Comparison of ENCODE assay signal across 32 cellular contexts in the genomic region with DNA sequence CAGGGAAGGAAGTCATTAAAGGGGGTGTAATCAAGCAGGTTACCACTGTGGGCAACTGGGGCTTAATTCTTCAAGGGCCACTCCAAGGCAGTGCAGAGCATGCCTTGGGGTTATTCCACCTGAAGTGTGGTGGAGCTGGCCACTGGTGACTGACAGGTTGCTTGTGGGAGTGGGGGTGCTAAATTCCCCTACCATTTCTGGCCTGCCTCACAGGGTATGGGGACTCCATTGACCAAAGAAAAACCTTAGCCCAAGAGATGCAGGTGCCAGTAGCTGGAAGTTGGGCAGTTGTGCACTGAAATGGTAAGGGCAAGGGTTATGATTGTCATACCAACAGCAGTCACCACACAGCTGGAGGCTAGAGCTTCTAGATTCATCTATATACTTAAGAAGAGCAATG.
"Had no signal": no experiment of that assay in that cellular context is flagged by ENCODE, and none has a peak within 500 bp of the region (broad histone marks: within the 10 kb centered on the region; RNA-seq: fewer than 3 reads in every experiment).

No MANE protein-coding gene starts in this region.

- H3K27ac ChIP-seq: adrenal gland, body of pancreas, breast epithelium, cardiac muscle cell, colonic mucosa, foreskin keratinocyte, gastroesophageal sphincter, WERI-Rb-1 had no signal

- H3K9me3 Mint-ChIP-seq: activated B cell treated with CpG ODN at 0.5 μM for 24 hours; activated CD8-positive, alpha-beta T cell treated with anti-CD3 and anti-CD28 coated beads for 36 hours; activated naive CD4-positive, alpha-beta T cell treated with anti-CD3 and anti-CD28 coated beads for 36 hours; activated naive CD4-positive, alpha-beta T cell treated with anti-CD3 and anti-CD28 coated beads, Interleukin-2, amount 50 U/mL, for 24 hours; activated naive CD8-positive, alpha-beta T cell treated with anti-CD3 and anti-CD28 coated beads, Interleukin-2, amount 50 U/mL, for 24 hours; activated T-cell treated with anti-CD3 and anti-CD28 coated beads, Interleukin-2, amount 50 U/mL, for 4 hours; T-helper 2 cell treated with Interferon-gamma antibody and Interleukin-4, amounts not matched to agents 5 μg/mL and 100 μg/mL, for 36 hours had no signal

- ATAC-seq: activated CD4-positive, CD25-positive, alpha-beta regulatory T cell treated with anti-CD3 and anti-CD28 coated beads, Interleukin-2, amount 50 U/mL, for 24 hours; activated CD8-positive, alpha-beta T cell treated with anti-CD3 and anti-CD28 coated beads for 36 hours; activated naive CD8-positive, alpha-beta T cell treated with anti-CD3 and anti-CD28 coated beads, Interleukin-2, amount 50 U/mL, for 24 hours; activated T-cell treated with anti-CD3 and anti-CD28 coated beads, Interleukin-2, amount 50 U/mL, for 4 hours; activated T-helper 17 cell treated with anti-CD3 and anti-CD28 coated beads, Interleukin-2, amount 50 U/mL, for 72 hours; body of pancreas; esophagus mucosa; foreskin keratinocyte; gastroesophageal sphincter; T-helper 17 cell had no signal

- DNase-seq: activated B cell treated with CpG ODN at 0.5 μM for 24 hours; activated CD4-positive, alpha-beta T cell treated with anti-CD3 and anti-CD28 coated beads for 48 hours; activated CD4-positive, alpha-beta T cell treated with anti-CD3 and anti-CD28 coated beads, Interleukin-2, amount 50 U/mL, for 1 hour; activated CD4-positive, alpha-beta T cell treated with anti-CD3 and anti-CD28 coated beads, Interleukin-2, amount 50 U/mL, for 48 hours; activated CD8-positive, alpha-beta memory T cell treated with anti-CD3 and anti-CD28 coated beads for 24 hours; activated CD8-positive, alpha-beta T cell treated with anti-CD3 and anti-CD28 coated beads for 36 hours; activated effector memory CD4-positive, alpha-beta T cell treated with anti-CD3 and anti-CD28 coated beads, Interleukin-2, amount 50 U/mL, for 16 hours; activated naive CD4-positive, alpha-beta T cell treated with anti-CD3 and anti-CD28 coated beads for 36 hours; activated naive CD8-positive, alpha-beta T cell treated with anti-CD3 and anti-CD28 coated beads for 36 hours; activated naive CD8-positive, alpha-beta T cell treated with anti-CD3 and anti-CD28 coated beads, Interleukin-2, amount 50 U/mL, for 24 hours; activated T-cell treated with anti-CD3 and anti-CD28 coated beads, Interleukin-2, amount 50 U/mL, for 4 hours; adrenal gland; amygdala; aorta; body of pancreas; central memory CD4-positive, alpha-beta T cell; cerebellar nuclear complex; colonic mucosa; effector CD8-positive, alpha-beta T cell; foreskin keratinocyte; T-helper 1 cell; T-helper 17 cell; T1000; WERI-Rb-1 had no signal

- H3K4me3 Mint-ChIP-seq: activated B cell treated with CpG ODN at 0.5 μM for 24 hours; activated CD8-positive, alpha-beta T cell treated with anti-CD3 and anti-CD28 coated beads for 36 hours; activated naive CD4-positive, alpha-beta T cell treated with anti-CD3 and anti-CD28 coated beads for 36 hours; activated naive CD4-positive, alpha-beta T cell treated with anti-CD3 and anti-CD28 coated beads, Interleukin-2, amount 50 U/mL, for 24 hours; activated naive CD8-positive, alpha-beta T cell treated with anti-CD3 and anti-CD28 coated beads for 36 hours; activated naive CD8-positive, alpha-beta T cell treated with anti-CD3 and anti-CD28 coated beads, Interleukin-2, amount 50 U/mL, for 24 hours; activated T-cell treated with anti-CD3 and anti-CD28 coated beads, Interleukin-2, amount 50 U/mL, for 4 hours; activated T-helper 17 cell treated with anti-CD3 and anti-CD28 coated beads, Interleukin-2, amount 50 U/mL, for 72 hours; T-helper 17 cell; T-helper 2 cell treated with Interferon-gamma antibody and Interleukin-4, amounts not matched to agents 5 μg/mL and 100 μg/mL, for 36 hours had no signal

- H3K4me3 ChIP-seq: adrenal gland, body of pancreas, breast epithelium, cardiac muscle cell, colonic mucosa, gastroesophageal sphincter had no signal

- H3K27ac Mint-ChIP-seq: activated B cell treated with CpG ODN at 0.5 μM for 24 hours; activated CD8-positive, alpha-beta T cell treated with anti-CD3 and anti-CD28 coated beads for 36 hours; activated naive CD4-positive, alpha-beta T cell treated with anti-CD3 and anti-CD28 coated beads for 36 hours; activated naive CD4-positive, alpha-beta T cell treated with anti-CD3 and anti-CD28 coated beads, Interleukin-2, amount 50 U/mL, for 24 hours; activated naive CD8-positive, alpha-beta T cell treated with anti-CD3 and anti-CD28 coated beads for 36 hours; activated naive CD8-positive, alpha-beta T cell treated with anti-CD3 and anti-CD28 coated beads, Interleukin-2, amount 50 U/mL, for 24 hours; activated T-helper 17 cell treated with anti-CD3 and anti-CD28 coated beads, Interleukin-2, amount 50 U/mL, for 72 hours; T-helper 17 cell; T-helper 2 cell treated with Interferon-gamma antibody and Interleukin-4, amounts not matched to agents 5 μg/mL and 100 μg/mL, for 36 hours had no signal

- H3K27me3 ChIP-seq: body of pancreas, breast epithelium, cardiac muscle cell, colonic mucosa had no signal

- H3K4me1 Mint-ChIP-seq: activated naive CD4-positive, alpha-beta T cell treated with anti-CD3 and anti-CD28 coated beads, Interleukin-2, amount 50 U/mL, for 24 hours; activated naive CD8-positive, alpha-beta T cell treated with anti-CD3 and anti-CD28 coated beads for 36 hours; activated naive CD8-positive, alpha-beta T cell treated with anti-CD3 and anti-CD28 coated beads, Interleukin-2, amount 50 U/mL, for 24 hours; activated T-helper 17 cell treated with anti-CD3 and anti-CD28 coated beads, Interleukin-2, amount 50 U/mL, for 72 hours had no signal

- H3K9me3 ChIP-seq: adrenal gland, body of pancreas, breast epithelium, colonic mucosa had no signal

- H3K4me1 ChIP-seq: adrenal gland, body of pancreas, breast epithelium, colonic mucosa, foreskin keratinocyte had no signal

- H3K36me3 Mint-ChIP-seq: activated naive CD4-positive, alpha-beta T cell treated with anti-CD3 and anti-CD28 coated beads, Interleukin-2, amount 50 U/mL, for 24 hours; activated naive CD8-positive, alpha-beta T cell treated with anti-CD3 and anti-CD28 coated beads for 36 hours had no signal

- H3K36me3 ChIP-seq: adrenal gland, breast epithelium, cardiac muscle cell, colonic mucosa, gastroesophageal sphincter, WERI-Rb-1 had no signal
